ENCODE assay signal across 18 cellular contexts in the genomic region with DNA sequence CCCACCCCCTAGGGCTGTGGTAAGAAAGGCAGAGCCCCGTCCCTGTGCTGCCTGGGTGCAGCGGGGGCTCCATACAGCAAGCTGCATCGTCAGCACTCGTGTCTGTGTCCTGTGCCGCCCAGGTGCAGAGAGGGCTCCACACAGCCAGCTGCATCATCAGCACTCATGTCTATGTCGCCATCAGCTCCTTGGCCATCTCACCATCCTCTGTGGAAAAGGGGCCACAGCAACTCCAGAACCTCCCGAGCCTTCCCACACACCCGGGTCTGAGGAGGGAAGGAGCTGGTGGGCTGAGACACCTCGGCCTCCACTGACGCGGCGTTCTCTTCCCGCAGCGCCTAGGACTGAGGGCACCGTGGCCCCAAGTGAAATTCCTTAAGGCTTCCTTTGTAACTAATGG.
"Had no signal": no experiment of that assay in that cellular context is flagged by ENCODE, and none has a peak within 500 bp of the region (broad histone marks: within the 10 kb centered on the region; RNA-seq: fewer than 3 reads in every experiment).

No MANE protein-coding gene starts in this region.

- H3K4me1 ChIP-seq: body of pancreas, pancreas had no signal

- H3K27ac ChIP-seq: body of pancreas, pancreas, WERI-Rb-1 had no signal

- H3K4me3 ChIP-seq: adrenal gland, body of pancreas, heart left ventricle, pancreas had no signal

- H3K9me3 Mint-ChIP-seq: activated CD4-positive, alpha-beta memory T cell treated with anti-CD3 and anti-CD28 coated beads for 36 hours; activated naive CD4-positive, alpha-beta T cell treated with anti-CD3 and anti-CD28 coated beads, Interleukin-2, amount 50 U/mL, for 24 hours; activated T-cell treated with anti-CD3 and anti-CD28 coated beads, Interleukin-2, amount 50 U/mL, for 24 hours; effector memory CD8-positive, alpha-beta T cell; stimulated activated naive CD8-positive, alpha-beta T cell treated with anti-CD3 and anti-CD28 coated beads, Interleukin-15, amount 100 ng/mL, for 72 hours had no signal

- H3K27me3 ChIP-seq: adrenal gland, body of pancreas, heart left ventricle, pancreas had no signal

- H3K4me1 Mint-ChIP-seq: activated CD8-positive, alpha-beta memory T cell treated with anti-CD3 and anti-CD28 coated beads, Interleukin-2, amount 10 ng/mL, durations not matched to agents 7 days and 5 days; activated naive CD4-positive, alpha-beta T cell treated with anti-CD3 and anti-CD28 coated beads, Interleukin-2, amount 50 U/mL, for 24 hours; stimulated activated naive CD8-positive, alpha-beta T cell treated with anti-CD3 and anti-CD28 coated beads, Interleukin-15, amount 100 ng/mL, for 72 hours had no signal

- H3K4me3 Mint-ChIP-seq: activated CD4-positive, alpha-beta memory T cell treated with anti-CD3 and anti-CD28 coated beads for 36 hours; activated CD8-positive, alpha-beta memory T cell treated with anti-CD3 and anti-CD28 coated beads, Interleukin-2, amount 10 ng/mL, durations not matched to agents 7 days and 5 days; activated naive CD4-positive, alpha-beta T cell treated with anti-CD3 and anti-CD28 coated beads, Interleukin-2, amount 50 U/mL, for 24 hours; activated T-cell treated with anti-CD3 and anti-CD28 coated beads, Interleukin-2, amount 50 U/mL, for 24 hours; effector memory CD8-positive, alpha-beta T cell; naive B cell; stimulated activated naive CD8-positive, alpha-beta T cell treated with anti-CD3 and anti-CD28 coated beads, Interleukin-15, amount 100 ng/mL, for 72 hours had no signal

- DNase-seq: activated CD4-positive, alpha-beta memory T cell treated with anti-CD3 and anti-CD28 coated beads for 36 hours; activated CD8-positive, alpha-beta memory T cell treated with anti-CD3 and anti-CD28 coated beads, Interleukin-2, amount 10 ng/mL, durations not matched to agents 7 days and 5 days; activated effector memory CD4-positive, alpha-beta T cell treated with Interleukin-2 at 50 U/mL for 16 hours; activated T-cell treated with anti-CD3 and anti-CD28 coated beads, Interleukin-2, amount 50 U/mL, for 24 hours; adrenal gland; dermis blood vessel endothelial cell; effector memory CD8-positive, alpha-beta T cell; foreskin melanocyte; naive B cell; retina; small intestine; stimulated activated naive CD8-positive, alpha-beta T cell treated with anti-CD3 and anti-CD28 coated beads, Interleukin-15, amount 100 ng/mL, for 72 hours had no signal

- H3K36me3 Mint-ChIP-seq: naive B cell had no signal

- H3K27ac Mint-ChIP-seq: activated CD4-positive, alpha-beta memory T cell treated with anti-CD3 and anti-CD28 coated beads for 36 hours; activated CD8-positive, alpha-beta memory T cell treated with anti-CD3 and anti-CD28 coated beads, Interleukin-2, amount 10 ng/mL, durations not matched to agents 7 days and 5 days; activated naive CD4-positive, alpha-beta T cell treated with anti-CD3 and anti-CD28 coated beads, Interleukin-2, amount 50 U/mL, for 24 hours; activated T-cell treated with anti-CD3 and anti-CD28 coated beads, Interleukin-2, amount 50 U/mL, for 24 hours; stimulated activated naive CD8-positive, alpha-beta T cell treated with anti-CD3 and anti-CD28 coated beads, Interleukin-15, amount 100 ng/mL, for 72 hours had no signal

- H3K9me3 ChIP-seq: adrenal gland, body of pancreas, heart left ventricle, pancreas had no signal

- ATAC-seq: activated CD8-positive, alpha-beta memory T cell treated with anti-CD3 and anti-CD28 coated beads, Interleukin-2, amount 10 ng/mL, durations not matched to agents 7 days and 5 days; effector memory CD8-positive, alpha-beta T cell; left colon; stimulated activated naive CD8-positive, alpha-beta T cell treated with anti-CD3 and anti-CD28 coated beads, Interleukin-15, amount 100 ng/mL, for 72 hours had no signal

- H3K27me3 Mint-ChIP-seq: activated CD4-positive, alpha-beta memory T cell treated with anti-CD3 and anti-CD28 coated beads for 36 hours; activated CD8-positive, alpha-beta memory T cell treated with anti-CD3 and anti-CD28 coated beads, Interleukin-2, amount 10 ng/mL, durations not matched to agents 7 days and 5 days; activated naive CD4-positive, alpha-beta T cell treated with anti-CD3 and anti-CD28 coated beads, Interleukin-2, amount 50 U/mL, for 24 hours; activated T-cell treated with anti-CD3 and anti-CD28 coated beads, Interleukin-2, amount 50 U/mL, for 24 hours; effector memory CD8-positive, alpha-beta T cell; naive B cell; stimulated activated naive CD8-positive, alpha-beta T cell treated with anti-CD3 and anti-CD28 coated beads, Interleukin-15, amount 100 ng/mL, for 72 hours had no signal
